ENCODE assay signal across 18 cellular contexts in the genomic region with DNA sequence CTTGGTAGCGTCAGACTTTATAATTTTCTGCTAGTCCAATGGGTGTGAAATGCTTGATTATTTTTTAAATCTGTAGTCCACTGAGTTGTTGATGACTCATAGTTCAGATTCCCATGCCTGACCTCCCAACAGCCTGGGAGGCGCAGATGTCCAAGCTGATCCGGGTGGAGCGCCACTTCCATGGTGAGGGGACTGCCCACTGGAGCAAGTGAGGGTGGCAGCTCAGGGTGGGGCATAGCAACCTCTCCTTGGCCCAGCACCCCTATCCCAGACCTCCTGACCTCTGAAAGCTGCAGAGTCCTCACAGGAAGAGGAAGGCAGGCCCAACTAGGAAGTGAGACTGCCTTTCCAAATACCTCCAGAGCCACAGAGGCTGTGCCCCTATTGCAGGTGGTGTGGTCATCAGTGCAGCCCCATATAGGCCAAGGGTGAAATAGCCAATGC. TPM values are rescaled to one million over a fixed set of nuclear protein-coding genes. Genes with fewer than 3 reads are reported as not detected.
DNase-seq lines count a peak whose midpoint lies in the region; ATAC-seq lines count a peak whose summit lies in the region.
"Had no signal": no experiment of that assay in that cellular context is flagged by ENCODE, and none has a peak within 500 bp of the region (broad histone marks: within the 10 kb centered on the region; RNA-seq: fewer than 3 reads in every experiment).

No MANE protein-coding gene starts in this region.

- peaks cover 2 to 28% of the 10 kb centered on the region in 2 donors for H3K4me1 ChIP-seq in esophagus (ENCODE audit: control insufficient read depth in 2 of 2, insufficient read depth in 2 of 2, low read length in 1 of 2)

- H3K9me3 ChIP-seq in esophagus (ENCODE audit: control insufficient read depth in 2 of 2, insufficient read depth in 1 of 2, low read depth in 1 of 2, low read length in 1 of 2) = no peaks in the 10 kb centered on the region
- H3K9me3 ChIP-seq: uterus had no signal

- H3K27ac ChIP-seq in esophagus (ENCODE audit: low read depth in 2 of 2, low read length in 1 of 2) = peak overlapping the region; percentile 81 to 92
- H3K27ac ChIP-seq: uterus had no signal

- CTCF ChIA-PET in activated CD4-positive, alpha-beta memory T cell treated with anti-CD3 and anti-CD28 coated beads for 36 hours (lab: Charles Lee) = interaction anchor here (0.9 to 1.2 kb wide), 2 partner anchors 47 to 50 kb away, joined by 3 to 4 read pairs; no protein-coding TSS in a partner anchor
- CTCF ChIA-PET in activated CD4-positive, alpha-beta memory T cell treated with anti-CD3 and anti-CD28 coated beads, Interleukin-2, amount 10 ng/mL, durations not matched to agents 7 days and 5 days (lab: Charles Lee) = interaction anchor here (10.2 kb wide), 1 partner anchor 47 kb away, joined by 397 read pairs; no protein-coding TSS in a partner anchor

- H3K27me3 Mint-ChIP-seq in activated CD4-positive, alpha-beta memory T cell treated with anti-CD3 and anti-CD28 coated beads for 36 hours = no peaks in the 10 kb centered on the region
- peaks cover 5% of the 10 kb centered on the region for H3K27me3 Mint-ChIP-seq in activated CD4-positive, alpha-beta memory T cell treated with anti-CD3 and anti-CD28 coated beads, Interleukin-2, amount 10 ng/mL, durations not matched to agents 7 days and 5 days

- POLR2A ChIA-PET in activated CD4-positive, alpha-beta memory T cell treated with anti-CD3 and anti-CD28 coated beads for 36 hours (lab: Charles Lee) = no interaction called here
- POLR2A ChIA-PET in activated CD4-positive, alpha-beta memory T cell treated with anti-CD3 and anti-CD28 coated beads, Interleukin-2, amount 10 ng/mL, durations not matched to agents 7 days and 5 days (lab: Charles Lee) = interaction anchor here (0.6 to 8.8 kb wide), 3 partner anchors 33 to 92 kb away, joined by 4 to 432 read pairs (median 4); a partner anchor contains a TSS

- 73 to 79% methylated on average over 4 of the region's 4 CpGs for WGBS in esophagus, 2 donors

- H3K27ac Mint-ChIP-seq in activated CD4-positive, alpha-beta memory T cell treated with anti-CD3 and anti-CD28 coated beads for 36 hours = peak overlapping the region; percentile 5
- H3K27ac Mint-ChIP-seq in activated CD4-positive, alpha-beta memory T cell treated with anti-CD3 and anti-CD28 coated beads, Interleukin-2, amount 10 ng/mL, durations not matched to agents 7 days and 5 days = no peak overlapping the region
- H3K27ac Mint-ChIP-seq: IgD-negative memory B cell; stimulated activated naive B cell treated with anti-CD40 and anti-IgM and Interleukin-4, amounts not matched to agents 10 μg/mL and 1 μg/mL and 100 μg/mL, for 72 hours had no signal

- intact Hi-C loops in activated CD4-positive, alpha-beta memory T cell treated with anti-CD3 and anti-CD28 coated beads for 36 hours (cut with micrococcal nuclease) = loop anchor here (5.0 to 10.0 kb wide), 2 partner anchors 137 to 285 kb away; a partner anchor contains a TSS

- H3K4me1 Mint-ChIP-seq in activated CD4-positive, alpha-beta memory T cell treated with anti-CD3 and anti-CD28 coated beads for 36 hours (ENCODE audit: low read depth) = peaks cover 68% of the 10 kb centered on the region
- peaks cover 53% of the 10 kb centered on the region for H3K4me1 Mint-ChIP-seq in activated CD4-positive, alpha-beta memory T cell treated with anti-CD3 and anti-CD28 coated beads, Interleukin-2, amount 10 ng/mL, durations not matched to agents 7 days and 5 days

- no peak overlapping the region for H3K4me3 Mint-ChIP-seq in activated CD4-positive, alpha-beta memory T cell treated with anti-CD3 and anti-CD28 coated beads for 36 hours
- no peak overlapping the region for H3K4me3 Mint-ChIP-seq in activated CD4-positive, alpha-beta memory T cell treated with anti-CD3 and anti-CD28 coated beads, Interleukin-2, amount 10 ng/mL, durations not matched to agents 7 days and 5 days
- H3K4me3 Mint-ChIP-seq: IgD-negative memory B cell; stimulated activated naive B cell treated with anti-CD40 and anti-IgM and Interleukin-4, amounts not matched to agents 10 μg/mL and 1 μg/mL and 100 μg/mL, for 72 hours had no signal

- DNase-seq in activated CD4-positive, alpha-beta memory T cell treated with anti-CD3 and anti-CD28 coated beads for 36 hours = no peak
- no peak for DNase-seq in activated CD4-positive, alpha-beta memory T cell treated with anti-CD3 and anti-CD28 coated beads, Interleukin-2, amount 10 ng/mL, durations not matched to agents 7 days and 5 days
- DNase-seq in M059J (ENCODE audit: low read depth) (peak; percentile 52), renal cortical epithelial cell (ENCODE audit: low read depth) (peak; percentile 85), NCI-H2029 (lab: John Stamatoyannopoulos, UW) (no peak)
- DNase-seq: cortex of kidney; erythroblast; GF-D8; left colon; NCI-H1436; NCI-H446; SIG-M5; stimulated activated naive B cell treated with anti-CD40 and anti-IgM and Interleukin-4, amounts not matched to agents 10 μg/mL and 1 μg/mL and 100 μg/mL, for 72 hours; uterus had no signal

- peaks cover 8% of the 10 kb centered on the region for H3K36me3 Mint-ChIP-seq in activated CD4-positive, alpha-beta memory T cell treated with anti-CD3 and anti-CD28 coated beads for 36 hours
- peaks cover 58% of the 10 kb centered on the region for H3K36me3 Mint-ChIP-seq in activated CD4-positive, alpha-beta memory T cell treated with anti-CD3 and anti-CD28 coated beads, Interleukin-2, amount 10 ng/mL, durations not matched to agents 7 days and 5 days (ENCODE audit: low read depth)
- H3K36me3 Mint-ChIP-seq: IgD-negative memory B cell; stimulated activated naive B cell treated with anti-CD40 and anti-IgM and Interleukin-4, amounts not matched to agents 10 μg/mL and 1 μg/mL and 100 μg/mL, for 72 hours had no signal

- no peaks in the 10 kb centered on the region for H3K9me3 Mint-ChIP-seq in activated CD4-positive, alpha-beta memory T cell treated with anti-CD3 and anti-CD28 coated beads for 36 hours
- no peaks in the 10 kb centered on the region for H3K9me3 Mint-ChIP-seq in activated CD4-positive, alpha-beta memory T cell treated with anti-CD3 and anti-CD28 coated beads, Interleukin-2, amount 10 ng/mL, durations not matched to agents 7 days and 5 days
- H3K9me3 Mint-ChIP-seq: IgD-negative memory B cell; stimulated activated naive B cell treated with anti-CD40 and anti-IgM and Interleukin-4, amounts not matched to agents 10 μg/mL and 1 μg/mL and 100 μg/mL, for 72 hours had no signal

- no peaks in the 10 kb centered on the region for H3K27me3 ChIP-seq in esophagus (ENCODE audit: control insufficient read depth in 1 of 2, insufficient read depth in 2 of 2, low read length in 2 of 2)

- ATAC-seq in HG03175 (IDR thresholded peaks at IDR 0.05; ENCODE audit: unreplicated experiment) = no peak
- no peak for ATAC-seq in GM21825 (IDR thresholded peaks at IDR 0.05; ENCODE audit: unreplicated experiment)
- ATAC-seq: left colon; stimulated activated naive B cell treated with anti-CD40 and anti-IgM and Interleukin-4, amounts not matched to agents 10 μg/mL and 1 μg/mL and 100 μg/mL, for 72 hours had no signal

- peaks cover 0 to 2% of the 10 kb centered on the region in 2 donors for H3K36me3 ChIP-seq in esophagus (ENCODE audit: control insufficient read depth in 2 of 2, insufficient read depth in 2 of 2, low read length in 1 of 2)
- H3K36me3 ChIP-seq: uterus had no signal

- H3K4me3 ChIP-seq in esophagus (ENCODE audit: low read depth in 1 of 2, low read length in 2 of 2) = peak overlapping the region in 1 of 2 donors; percentile 15
- H3K4me3 ChIP-seq: uterus had no signal

RNA-seq across cellular contexts. Expression of a gene that starts 4.4 kb away (rescaled TPM):
- 10 to 100 TPM; 63.5 to 63.6 TPM for total RNA-seq in activated CD4-positive, alpha-beta memory T cell treated with anti-CD3 and anti-CD28 coated beads for 36 hours
- total RNA-seq in activated CD4-positive, alpha-beta memory T cell treated with anti-CD3 and anti-CD28 coated beads, Interleukin-2, amount 10 ng/mL, durations not matched to agents 7 days and 5 days = 100 to 1,000 TPM; 202 to 210 TPM
- 11.3 and 14.7 TPM in 2 replicates for total RNA-seq in M059J (2014; rRNA removed; shearing (Covaris generic))
- 1,000 to 10,000 TPM; 1,481 to 3,581 TPM for polyA plus RNA-seq in esophagus
- total RNA-seq in renal cortical epithelial cell = 255 and 504 TPM in 2 replicates

Comparison
In these comparisons a context has a peak if more than half of its experiments do, and no peak if none do; other contexts are left out.
1. DNase-seq: peak in M059J (single experiment) and renal cortical epithelial cell (single experiment); none in activated CD4-positive, alpha-beta memory T cell treated with anti-CD3 and anti-CD28 coated beads for 36 hours (single experiment), activated CD4-positive, alpha-beta memory T cell treated with anti-CD3 and anti-CD28 coated beads, Interleukin-2, amount 10 ng/mL, durations not matched to agents 7 days and 5 days (single experiment) and NCI-H2029 (single experiment).